In the genomic region with DNA sequence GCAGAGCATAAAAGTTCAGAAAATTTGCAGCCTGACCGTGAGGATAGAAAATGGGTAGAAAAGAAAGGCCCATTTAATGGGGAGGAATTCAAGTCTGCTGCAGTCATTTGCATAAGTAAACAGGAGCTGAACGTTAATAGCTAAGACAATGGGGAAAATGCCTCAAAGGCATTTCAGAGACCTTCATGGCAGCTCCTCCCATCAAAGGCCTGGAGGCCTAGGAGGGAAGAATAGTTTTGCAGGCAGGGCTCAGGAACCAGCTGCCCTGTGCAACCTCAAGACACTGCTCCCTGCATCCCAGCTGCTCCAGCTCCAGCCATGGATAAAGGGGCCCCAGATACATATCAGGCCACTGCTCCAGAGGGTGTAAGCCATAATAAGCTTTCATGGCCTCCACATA, we compare ENCODE assay signal across 21 cellular contexts. TPM values are rescaled to one million over a fixed set of nuclear protein-coding genes. Genes with fewer than 3 reads are reported as not detected.
DNase-seq lines count a peak whose midpoint lies in the region; ATAC-seq and TF ChIP-seq lines count a peak whose summit lies in the region.
"Had no signal": no experiment of that assay in that cellular context is flagged by ENCODE, and none has a peak within 500 bp of the region (broad histone marks: within the 10 kb centered on the region; RNA-seq: fewer than 3 reads in every experiment).

No MANE protein-coding gene starts in this region.

- H3K9me3 ChIP-seq in SU-DHL-6 (ENCODE audit: insufficient read depth, low read length): 0 out of 2 replicates have a peak, but pooled peaks cover 4% of the 10 kb centered on the region
- H3K9me3 ChIP-seq in endodermal cell (ENCODE audit: control insufficient read depth, low read length): peaks cover 16% of the 10 kb centered on the region
- H3K9me3 ChIP-seq in esophagus squamous epithelium: peaks cover 0 to 10% (median 0%) of the 10 kb centered on the region in 3 donors
- H3K9me3 ChIP-seq: A549 had no signal

- ATAC-seq in GM23338 (no peak), HG02870 (IDR thresholded peaks at IDR 0.05; ENCODE audit: unreplicated experiment) (no peak), GM18858 (IDR thresholded peaks at IDR 0.05; ENCODE audit: unreplicated experiment) (no peak)
- ATAC-seq: A549, GM12878 had no signal

- H3K9me2 ChIP-seq in GM23338 (ENCODE audit: insufficient read depth) (peaks cover 3% of the 10 kb centered on the region; the same call in 1 of the 2 replicates), SU-DHL-6 (replicated peaks; ENCODE audit: insufficient read depth, low read length) (no peaks in the 10 kb centered on the region)

- DNase-seq in GM23338 (ENCODE audit: low spot score): peak; percentile 35
- DNase-seq in endodermal cell: peak; percentile 39
- DNase-seq in mesendoderm: peak; percentile 35
- no peak for DNase-seq in AG08396 (ENCODE audit: low spot score)
- no peak for DNase-seq in esophagus squamous epithelium (lab: John Stamatoyannopoulos, UW)
- DNase-seq: 8988T; ACHN; C1 segment of cervical spinal cord; Calu3; CD4-positive, alpha-beta memory T cell; COR-L47; DMS53; DMS79 treated with DMSO at 0.1 percent for 48 hours; GDM1; GOT3; HCEC 1CT had no signal

- H3K4me3 Mint-ChIP-seq in GM23338 (no peak overlapping the region), endodermal cell (no peak overlapping the region)
- H3K4me3 Mint-ChIP-seq: CD4-positive, alpha-beta memory T cell had no signal

- no peak overlapping the region for H4K5ac ChIP-seq in mesendoderm (ENCODE audit: low read length)

- TF ChIP-seq POLR2A in esophagus squamous epithelium (IDR thresholded peaks at IDR 0.05): no peak

- no peak overlapping the region for H3K56ac ChIP-seq in mesendoderm (ENCODE audit: low read length)

- H3K36me3 ChIP-seq in GM23338 (ENCODE audit: insufficient read depth) (no peaks in the 10 kb centered on the region), SU-DHL-6 (ENCODE audit: low read length) (no peaks in the 10 kb centered on the region), endodermal cell (ENCODE audit: control insufficient read depth, insufficient read depth, low read length) (no peaks in the 10 kb centered on the region), mesendoderm (ENCODE audit: control insufficient read depth, insufficient read depth, low read length) (no peaks in the 10 kb centered on the region), esophagus squamous epithelium (no peaks in the 10 kb centered on the region)

- H4K20me1 ChIP-seq in GM23338 (replicated peaks; ENCODE audit: insufficient read depth) (no peaks in the 10 kb centered on the region), SU-DHL-6 (ENCODE audit: low read depth, low read length) (no peaks in the 10 kb centered on the region)

- no peak overlapping the region for H3K18ac ChIP-seq in mesendoderm (ENCODE audit: low read length)

- H3K79me1 ChIP-seq in mesendoderm (ENCODE audit: low read length): no peaks in the 10 kb centered on the region

- H3K9ac ChIP-seq in SU-DHL-6 (ENCODE audit: low read length) (no peak overlapping the region), endodermal cell (ENCODE audit: extremely low read depth, low read length, poor library complexity, severe bottlenecking) (no peak overlapping the region), mesendoderm (ENCODE audit: low read length) (no peak overlapping the region)

- H2BK120ac ChIP-seq in mesendoderm (ENCODE audit: low read depth, low read length): no peak overlapping the region

- H3K27ac Mint-ChIP-seq in GM23338 (no peak overlapping the region), endodermal cell (no peak overlapping the region)
- H3K27ac Mint-ChIP-seq: CD4-positive, alpha-beta memory T cell had no signal

- H3K27me3 Mint-ChIP-seq in GM23338 (ENCODE audit: insufficient read depth, low read depth, poor library complexity) (no peaks in the 10 kb centered on the region), endodermal cell (ENCODE audit: insufficient read depth) (no peaks in the 10 kb centered on the region)
- H3K27me3 Mint-ChIP-seq: CD4-positive, alpha-beta memory T cell had no signal

- H3K79me2 ChIP-seq in GM23338 (replicated peaks; ENCODE audit: insufficient read depth) (no peaks in the 10 kb centered on the region), SU-DHL-6 (ENCODE audit: insufficient read depth, low read length) (no peaks in the 10 kb centered on the region), mesendoderm (ENCODE audit: control insufficient read depth, insufficient read depth, low read length) (no peaks in the 10 kb centered on the region)

- no peak overlapping the region for H2AFZ ChIP-seq in GM23338
- H2AFZ ChIP-seq in SU-DHL-6 (ENCODE audit: low read depth, low read length, severe bottlenecking): peak overlapping the region; percentile 18

- TF ChIP-seq CTCF in GM23338 (conservative IDR thresholded peaks at IDR 0.05; ENCODE audit: low read depth in 2 of 2) (no peak), SU-DHL-6 (IDR thresholded peaks at IDR 0.05; ENCODE audit: insufficient read depth, low read length, poor library complexity, severe bottlenecking) (no peak), endodermal cell (conservative IDR thresholded peaks at IDR 0.05) (no peak), esophagus squamous epithelium (IDR thresholded peaks at IDR 0.05) (no peak)

- H3F3A ChIP-seq in GM23338 (replicated peaks; ENCODE audit: low read depth) (no peaks in the 10 kb centered on the region), SU-DHL-6 (ENCODE audit: insufficient read depth) (no peaks in the 10 kb centered on the region)

- H4K8ac ChIP-seq in mesendoderm (ENCODE audit: low read depth, low read length): no peak overlapping the region

- WGBS in endodermal cell (ENCODE audit: insufficient coverage in 1 of 2, insufficient read length in 1 of 2), 2 experiments: 66 to 67% methylated on average over 2 of the region's 2 CpGs
- no CpG with 5 or more reads among the region's 2 CpGs for WGBS in mesendoderm (ENCODE audit: extremely low coverage, insufficient coverage, low lambda C conversion rate)
- 59 to 70% methylated on average over 2 of the region's 2 CpGs for WGBS in esophagus squamous epithelium, 2 donors

- no peak overlapping the region for H2AK5ac ChIP-seq in mesendoderm (ENCODE audit: low read length)

- intact Hi-C loops in esophagus squamous epithelium (cut with DNase I): no loop called here

- H3K4ac ChIP-seq in mesendoderm (ENCODE audit: low read depth, low read length): no peak overlapping the region

- no peak overlapping the region for H2BK15ac ChIP-seq in mesendoderm (replicated peaks; ENCODE audit: low read depth)

- H3K9me3 Mint-ChIP-seq in GM23338 (peaks cover 25% of the 10 kb centered on the region), endodermal cell (peaks cover 24% of the 10 kb centered on the region)

- H3K4me1 ChIP-seq in GM23338 (ENCODE audit: insufficient read depth) (no peaks in the 10 kb centered on the region), endodermal cell (ENCODE audit: control insufficient read depth, insufficient read depth, low read length) (no peaks in the 10 kb centered on the region), mesendoderm (ENCODE audit: control insufficient read depth, low read depth, low read length) (no peaks in the 10 kb centered on the region), esophagus squamous epithelium (no peaks in the 10 kb centered on the region)
- H3K4me1 ChIP-seq: A549 had no signal

- H3K4me2 ChIP-seq in GM23338: no peak overlapping the region
- no peak overlapping the region for H3K4me2 ChIP-seq in SU-DHL-6 (ENCODE audit: low read depth, low read length, poor library complexity, severe bottlenecking)
- no peak overlapping the region for H3K4me2 ChIP-seq in mesendoderm (ENCODE audit: low read length)
- H3K4me2 ChIP-seq: A549 had no signal

- H3K4me1 Mint-ChIP-seq in GM23338 (no peaks in the 10 kb centered on the region; the same call in 1 of the 3 replicates), endodermal cell (no peaks in the 10 kb centered on the region)
- H3K4me1 Mint-ChIP-seq: CD4-positive, alpha-beta memory T cell had no signal

- H3K4me3 ChIP-seq in GM23338 (no peak overlapping the region), SU-DHL-6 (ENCODE audit: insufficient read depth, low read length, poor library complexity, severe bottlenecking) (no peak overlapping the region), endodermal cell (ENCODE audit: low read length) (no peak overlapping the region), mesendoderm (ENCODE audit: low read length) (no peak overlapping the region), esophagus squamous epithelium (no peak overlapping the region)
- H3K4me3 ChIP-seq: A549, GM12878 had no signal

- H3K27me3 ChIP-seq in GM23338 (ENCODE audit: insufficient read depth): no peaks in the 10 kb centered on the region
- H3K27me3 ChIP-seq in SU-DHL-6 (ENCODE audit: low read length): no peaks in the 10 kb centered on the region
- no peaks in the 10 kb centered on the region for H3K27me3 ChIP-seq in endodermal cell (ENCODE audit: control insufficient read depth, insufficient read depth, low read length, poor library complexity, severe bottlenecking)
- no peaks in the 10 kb centered on the region for H3K27me3 ChIP-seq in mesendoderm (ENCODE audit: insufficient read depth, low read length, poor library complexity)
- no peaks in the 10 kb centered on the region for H3K27me3 ChIP-seq in esophagus squamous epithelium

- H3K23ac ChIP-seq in mesendoderm (ENCODE audit: low read length): no peak overlapping the region

- H2BK5ac ChIP-seq in mesendoderm (ENCODE audit: low read length): no peak overlapping the region

- H3K27ac ChIP-seq in GM23338 (ENCODE audit: low read depth): no peak overlapping the region
- H3K27ac ChIP-seq in SU-DHL-6 (ENCODE audit: low read depth, low read length): no peak overlapping the region
- no peak overlapping the region for H3K27ac ChIP-seq in endodermal cell (ENCODE audit: low read depth, low read length)
- no peak overlapping the region for H3K27ac ChIP-seq in mesendoderm (ENCODE audit: low read depth, low read length)
- H3K27ac ChIP-seq in esophagus squamous epithelium: no peak overlapping the region
- H3K27ac ChIP-seq: A549 had no signal

- H3K36me3 Mint-ChIP-seq in GM23338 (ENCODE audit: low read depth) (peaks cover 26% of the 10 kb centered on the region), endodermal cell (ENCODE audit: low read depth) (peaks cover 6% of the 10 kb centered on the region)
- H3K36me3 Mint-ChIP-seq: CD4-positive, alpha-beta memory T cell had no signal

TF ChIP-seq in GM23338, 12 proteins besides CTCF, POLR2A, EP300 and RAD21 (continues in another document):
- TF ChIP-seq ZNF114 (CRISPR knock-in tag; IDR thresholded peaks at IDR 0.05): no peak
- TF ChIP-seq EZH2phosphoT487 (IDR thresholded peaks at IDR 0.05; ENCODE audit: unreplicated experiment): no peak
- no peak for TF ChIP-seq JUNB (IDR thresholded peaks at IDR 0.05; ENCODE audit: unreplicated experiment)
- no peak for TF ChIP-seq ZNF331 (CRISPR knock-in tag; IDR thresholded peaks at IDR 0.05; ENCODE audit: low read depth)

RNA-seq across cellular contexts. Expression of a gene that starts 32.2 kb away (rescaled TPM):
- 0.66 and 1.3 TPM in 2 replicates for total RNA-seq in GM23338 (2014; rRNA removed; shearing (Covaris generic))
- polyA plus RNA-seq in GM23338 (2016; fragmentation: Nextera tagmentation; extraction: Ambion mirVana): 0.50 TPM in 1 of 2 replicates, not detected in the other
- total RNA-seq in endodermal cell (under 1 TPM in 1 of 2 donors, not detected in 1; 0.22 TPM), esophagus squamous epithelium (not detected)
- 1.2 TPM for polyA plus RNA-seq in endodermal cell (2013, experiment 1 of 2)
- polyA plus RNA-seq in endodermal cell (2013, experiment 2 of 2): 1.9 TPM
- polyA plus RNA-seq in mesendoderm (2013, experiment 1 of 2): 0.03 TPM
- 0.01 TPM for polyA plus RNA-seq in mesendoderm (2013, experiment 2 of 2)
- total RNA-seq: Calu3; CD4-positive, alpha-beta memory T cell; GM12878 had no signal
- polyA plus RNA-seq: A549; CD4-positive, alpha-beta memory T cell had no signal

Comparison
In these comparisons a context has a peak if more than half of its experiments do, and no peak if none do; other contexts are left out.
1. DNase-seq: peak in GM23338 (single experiment), endodermal cell (single experiment) and mesendoderm (single experiment); none in AG08396 (single experiment) and esophagus squamous epithelium (single experiment).